In genomic region chr7:36055207-36055606, GRCh38 we compare ENCODE assay signal across 24 cellular contexts.
"Had no signal": no experiment of that assay in that cellular context is flagged by ENCODE, and none has a peak within 500 bp of the region (broad histone marks: within the 10 kb centered on the region; RNA-seq: fewer than 3 reads in every experiment).

No MANE protein-coding gene starts in this region.

- H3K9me3 ChIP-seq: esophagus squamous epithelium, sigmoid colon, stomach, tibial artery, upper lobe of left lung had no signal

- H3K36me3 ChIP-seq: esophagus squamous epithelium, neural progenitor cell, sigmoid colon, stomach, tibial artery, upper lobe of left lung had no signal

- ATAC-seq: effector memory CD8-positive, alpha-beta T cell; naive thymus-derived CD4-positive, alpha-beta T cell; stimulated activated effector memory CD8-positive, alpha-beta T cell treated with anti-CD3 and anti-CD28 coated beads, Interleukin-12 subunit alpha, Interleukin-12 subunit beta, amount 100 ng/mL, for 72 hours had no signal

- FAIRE-seq: endometrium, urothelium cell line had no signal

- H3K4me1 ChIP-seq: esophagus squamous epithelium, neural progenitor cell, sigmoid colon, stomach, tibial artery, upper lobe of left lung had no signal

- DNase-seq: cortex of kidney; effector memory CD8-positive, alpha-beta T cell; erythroblast; esophagus squamous epithelium; foreskin melanocyte; glutamatergic neuron; hypothalamus; immature natural killer cell; islet precursor cell; kidney glomerular epithelial cell; mesenchymal stem cell; naive thymus-derived CD4-positive, alpha-beta T cell; sigmoid colon; stimulated activated CD4-positive, alpha-beta T cell treated with anti-CD3 and anti-CD28 coated beads, Interleukin-2, amount 100 ng/mL, for 24 hours; stimulated activated CD4-positive, alpha-beta T cell treated with anti-CD3 and anti-CD28 coated beads, Interleukin-4, amount 100 ng/mL, for 24 hours; stimulated activated naive CD4-positive, alpha-beta T cell treated with Interleukin-2 at 50 U/mL for 16 hours; stomach; tibial artery; upper lobe of left lung had no signal

- H3K4me3 ChIP-seq: esophagus squamous epithelium, neural progenitor cell, sigmoid colon, stomach, tibial artery, upper lobe of left lung had no signal

- H3K27me3 ChIP-seq: esophagus squamous epithelium, neural progenitor cell, sigmoid colon, stomach, tibial artery, upper lobe of left lung had no signal

- H3K27ac ChIP-seq: esophagus squamous epithelium, neural progenitor cell, parathyroid adenoma, sigmoid colon, stomach, tibial artery, upper lobe of left lung had no signal
